ENCODE assay signal across 11 cellular contexts in genomic region chr5:448061-448765, GRCh38. TPM values are rescaled to one million over a fixed set of nuclear protein-coding genes. Genes with fewer than 3 reads are reported as not detected.
DNase-seq lines count a peak whose midpoint lies in the region; ATAC-seq, FAIRE-seq and TF ChIP-seq lines count a peak whose summit lies in the region.
"Had no signal": no experiment of that assay in that cellular context is flagged by ENCODE, and none has a peak within 500 bp of the region (broad histone marks: within the 10 kb centered on the region; RNA-seq: fewer than 3 reads in every experiment).

No MANE protein-coding gene starts in this region.

- no peak for ATAC-seq in activated CD4-positive, alpha-beta T cell treated with anti-CD3 and anti-CD28 coated beads for 36 hours
- ATAC-seq in left lung: peak; percentile 79
- no peak for ATAC-seq in GM19351 (IDR thresholded peaks at IDR 0.05; ENCODE audit: unreplicated experiment)
- no peak for ATAC-seq in HG02938 (IDR thresholded peaks at IDR 0.05; ENCODE audit: unreplicated experiment)

- DNase-seq in activated CD4-positive, alpha-beta T cell treated with anti-CD3 and anti-CD28 coated beads for 36 hours: peak; percentile 4
- DNase-seq in activated CD4-positive, alpha-beta T cell treated with anti-CD3 and anti-CD28 coated beads, Interleukin-2, amount 10 ng/mL, durations not matched to agents 7 days and 5 days: no peak
- DNase-seq in amygdala (lab: John Stamatoyannopoulos, UW) (peak in 46 of 56 donors; percentile 15 to 85 (median 62)), left lung (peak; percentile 88 to 92), stomach (peak; percentile 28), H54 (ENCODE audit: insufficient read length, low spot score) (no peak)
- DNase-seq: colonic mucosa had no signal

- no peak overlapping the region for H3K27ac Mint-ChIP-seq in activated CD4-positive, alpha-beta T cell treated with anti-CD3 and anti-CD28 coated beads for 36 hours
- no peak overlapping the region for H3K27ac Mint-ChIP-seq in activated CD4-positive, alpha-beta T cell treated with anti-CD3 and anti-CD28 coated beads, Interleukin-2, amount 10 ng/mL, durations not matched to agents 7 days and 5 days

- TF ChIP-seq CTCF in left lung (IDR thresholded peaks at IDR 0.05) (no peak), stomach (IDR thresholded peaks at IDR 0.05) (no peak)

- H3K36me3 ChIP-seq in left lung (peaks cover 3 to 76% of the 10 kb centered on the region in 2 donors), stomach (peaks cover 55 to 79% (median 74%) of the 10 kb centered on the region in 4 donors)

- H3K9me3 ChIP-seq in left lung: peaks cover 6 to 15% of the 10 kb centered on the region in 2 donors
- peaks cover 0 to 12% (median 10%) of the 10 kb centered on the region in 4 donors for H3K9me3 ChIP-seq in stomach
- H3K9me3 ChIP-seq: colonic mucosa had no signal

- FAIRE-seq in H54 (lab: Jason Lieb, UNC): no peak
- FAIRE-seq: frontal cortex had no signal

- peaks cover 0 to 46% of the 10 kb centered on the region in 2 donors for H3K4me1 ChIP-seq in left lung
- H3K4me1 ChIP-seq in stomach: peaks cover 11 to 52% (median 26%) of the 10 kb centered on the region in 4 donors
- H3K4me1 ChIP-seq: colonic mucosa had no signal

- no peak for TF ChIP-seq EP300 in stomach (IDR thresholded peaks at IDR 0.05)

- TF ChIP-seq POLR2A in stomach (IDR thresholded peaks at IDR 0.05) (no peak), H54 (IDR thresholded peaks at IDR 0.05; ENCODE audit: low read depth, low read length) (no peak)

- H3K4me1 Mint-ChIP-seq in activated CD4-positive, alpha-beta T cell treated with anti-CD3 and anti-CD28 coated beads for 36 hours: peaks cover 55% of the 10 kb centered on the region
- H3K4me1 Mint-ChIP-seq in activated CD4-positive, alpha-beta T cell treated with anti-CD3 and anti-CD28 coated beads, Interleukin-2, amount 10 ng/mL, durations not matched to agents 7 days and 5 days: peaks cover 50% of the 10 kb centered on the region

- CTCF ChIA-PET in activated CD4-positive, alpha-beta T cell treated with anti-CD3 and anti-CD28 coated beads for 36 hours (lab: Charles Lee): interaction anchor here (1.1 to 3.9 kb wide), 4 partner anchors 10 to 102 kb away, joined by 3 to 19 read pairs (median 6); no protein-coding TSS in a partner anchor
- CTCF ChIA-PET in activated CD4-positive, alpha-beta T cell treated with anti-CD3 and anti-CD28 coated beads, Interleukin-2, amount 10 ng/mL, durations not matched to agents 7 days and 5 days (lab: Charles Lee): interaction anchor here (0.8 to 1.7 kb wide), 2 partner anchors 22 to 111 kb away, joined by 3 to 5 read pairs; no protein-coding TSS in a partner anchor

- POLR2A ChIA-PET in activated CD4-positive, alpha-beta T cell treated with anti-CD3 and anti-CD28 coated beads for 36 hours (lab: Charles Lee): no interaction called here
- POLR2A ChIA-PET in activated CD4-positive, alpha-beta T cell treated with anti-CD3 and anti-CD28 coated beads, Interleukin-2, amount 10 ng/mL, durations not matched to agents 7 days and 5 days (lab: Charles Lee): no interaction called here

- intact Hi-C loops in activated CD4-positive, alpha-beta T cell treated with anti-CD3 and anti-CD28 coated beads for 36 hours (cut with DNase I, micrococcal nuclease): loop anchor here in 1 of 2 experiments (10.0 kb wide), 1 partner anchor 447 kb away; the partner anchor contains the start of genes BRD9 and TRIP13
- intact Hi-C loops in left lung (cut with DNase I): no loop called here
- intact Hi-C loops in stomach (cut with DNase I; ENCODE audit: low total_unique reads): no loop called here

- H3K36me3 Mint-ChIP-seq in activated CD4-positive, alpha-beta T cell treated with anti-CD3 and anti-CD28 coated beads for 36 hours (ENCODE audit: low read depth): peaks cover 71% of the 10 kb centered on the region
- peaks cover 70% of the 10 kb centered on the region for H3K36me3 Mint-ChIP-seq in activated CD4-positive, alpha-beta T cell treated with anti-CD3 and anti-CD28 coated beads, Interleukin-2, amount 10 ng/mL, durations not matched to agents 7 days and 5 days (ENCODE audit: low read depth)

- peaks cover 23% of the 10 kb centered on the region for H3K9me3 Mint-ChIP-seq in activated CD4-positive, alpha-beta T cell treated with anti-CD3 and anti-CD28 coated beads for 36 hours (ENCODE audit: low read depth)
- H3K9me3 Mint-ChIP-seq in activated CD4-positive, alpha-beta T cell treated with anti-CD3 and anti-CD28 coated beads, Interleukin-2, amount 10 ng/mL, durations not matched to agents 7 days and 5 days: peaks cover 25% of the 10 kb centered on the region

- H3K4me3 Mint-ChIP-seq in activated CD4-positive, alpha-beta T cell treated with anti-CD3 and anti-CD28 coated beads for 36 hours: no peak overlapping the region
- no peak overlapping the region for H3K4me3 Mint-ChIP-seq in activated CD4-positive, alpha-beta T cell treated with anti-CD3 and anti-CD28 coated beads, Interleukin-2, amount 10 ng/mL, durations not matched to agents 7 days and 5 days

- whole genome bisulfite sequencing in stomach, 5 donors: 83 to 93% (median 87%) methylated on average over 18 to 21 of the region's 21 CpGs

- H3K27me3 ChIP-seq in left lung (no peaks in the 10 kb centered on the region), stomach (no peaks in the 10 kb centered on the region)
- H3K27me3 ChIP-seq: colonic mucosa had no signal

- H3K4me3 ChIP-seq in left lung (no peak overlapping the region), stomach (no peak overlapping the region)
- H3K4me3 ChIP-seq: colonic mucosa had no signal

- no peaks in the 10 kb centered on the region for H3K27me3 Mint-ChIP-seq in activated CD4-positive, alpha-beta T cell treated with anti-CD3 and anti-CD28 coated beads for 36 hours
- H3K27me3 Mint-ChIP-seq in activated CD4-positive, alpha-beta T cell treated with anti-CD3 and anti-CD28 coated beads, Interleukin-2, amount 10 ng/mL, durations not matched to agents 7 days and 5 days: no peaks in the 10 kb centered on the region

- H3K27ac ChIP-seq in left lung: peak overlapping the region in 1 of 2 donors; percentile 69
- H3K27ac ChIP-seq in stomach: peak overlapping the region in 1 of 5 donors; percentile 25
- H3K27ac ChIP-seq: colonic mucosa, WERI-Rb-1 had no signal

RNA-seq across cellular contexts. Expression of gene EXOC3, which starts 5.2 kb away (rescaled TPM):
- 10 to 100 TPM; 49.7 to 62.7 TPM for total RNA-seq in activated CD4-positive, alpha-beta T cell treated with anti-CD3 and anti-CD28 coated beads for 36 hours
- total RNA-seq in activated CD4-positive, alpha-beta T cell treated with anti-CD3 and anti-CD28 coated beads, Interleukin-2, amount 10 ng/mL, durations not matched to agents 7 days and 5 days: 10 to 100 TPM; 65.5 to 79.0 TPM
- total RNA-seq in left lung (10 to 100 TPM; 43.8 to 58.7 TPM), stomach (100 to 1,000 TPM in 1 of 5 donors, 10 to 100 TPM in 4; 52.7 to 133 (median 77.7) TPM)
- 10 to 100 TPM; 29.9 to 38.8 (median 33.6) TPM for polyA plus RNA-seq in stomach

Comparison
In these comparisons a context has a peak if more than half of its experiments do, and no peak if none do; other contexts are left out.
1. DNase-seq: peak in activated CD4-positive, alpha-beta T cell treated with anti-CD3 and anti-CD28 coated beads for 36 hours (single experiment), amygdala (46 of 56), left lung (2 of 2) and stomach (single experiment); none in activated CD4-positive, alpha-beta T cell treated with anti-CD3 and anti-CD28 coated beads, Interleukin-2, amount 10 ng/mL, durations not matched to agents 7 days and 5 days (single experiment) and H54 (single experiment).